In the genomic region with DNA sequence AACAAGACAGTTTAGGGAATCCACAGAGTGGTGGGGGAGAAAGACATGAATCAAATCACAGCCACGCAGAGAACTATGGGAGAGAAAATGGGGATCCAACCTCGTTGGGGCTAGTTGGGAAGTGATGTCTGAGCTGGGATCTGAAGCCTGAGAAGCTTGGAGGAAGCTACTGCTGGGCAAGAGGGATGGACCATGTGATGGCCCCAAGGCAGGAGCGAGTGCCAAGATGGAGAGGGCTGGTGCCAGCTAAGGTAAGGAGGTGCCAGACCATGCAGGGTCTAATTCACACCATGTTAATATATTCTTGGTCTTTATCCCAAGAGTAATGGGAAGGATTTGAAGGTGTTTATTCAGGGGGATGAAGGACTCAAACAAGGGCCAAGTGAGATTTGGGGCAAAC, we compare ENCODE assay signal across 21 cellular contexts.
"Had no signal": no experiment of that assay in that cellular context is flagged by ENCODE, and none has a peak within 500 bp of the region (broad histone marks: within the 10 kb centered on the region; RNA-seq: fewer than 3 reads in every experiment).

No MANE protein-coding gene starts in this region.

- H3K27ac Mint-ChIP-seq: nephron; stimulated activated naive CD8-positive, alpha-beta T cell treated with anti-CD3 and anti-CD28 coated beads, Interleukin-15, Interleukin-2, amounts not matched to agents 100 ng/mL and 50 ng/mL, for 24 hours; type B pancreatic cell had no signal

- H3K27me3 Mint-ChIP-seq: stimulated activated naive CD8-positive, alpha-beta T cell treated with anti-CD3 and anti-CD28 coated beads, Interleukin-15, Interleukin-2, amounts not matched to agents 100 ng/mL and 50 ng/mL, for 24 hours; type B pancreatic cell had no signal

- H3K36me3 Mint-ChIP-seq: naive thymus-derived CD8-positive, alpha-beta T cell had no signal

- ATAC-seq: left cardiac atrium; left lobe of liver; left ventricle myocardium superior; naive thymus-derived CD8-positive, alpha-beta T cell; pancreas; right cardiac atrium; sciatic nerve had no signal

- DNase-seq: kidney glomerular epithelial cell; left cardiac atrium; left ventricle myocardium superior; mesenchymal stem cell; naive thymus-derived CD8-positive, alpha-beta T cell; nucleus accumbens; pancreas; retina; right cardiac atrium; stimulated activated CD4-positive, alpha-beta T cell treated with anti-CD3 and anti-CD28 coated beads, Interleukin-12 subunit alpha, Interleukin-12 subunit beta, amount 100 ng/mL, for 4 hours; stimulated activated CD4-positive, alpha-beta T cell treated with anti-CD3 and anti-CD28 coated beads, Interleukin-15, amount 100 ng/mL, for 24 hours; stimulated activated CD4-positive, alpha-beta T cell treated with anti-CD3 and anti-CD28 coated beads, Interleukin-2, amount 100 ng/mL, for 24 hours; stimulated activated CD4-positive, alpha-beta T cell treated with anti-CD3 and anti-CD28 coated beads, Interleukin-4, amount 100 ng/mL, for 1 hour; stimulated activated naive CD4-positive, alpha-beta T cell; uterus had no signal

- H3K4me1 Mint-ChIP-seq: nephron, neural crest cell had no signal

- H3K4me3 Mint-ChIP-seq: naive thymus-derived CD8-positive, alpha-beta T cell; nephron; neural crest cell; stimulated activated naive CD8-positive, alpha-beta T cell treated with anti-CD3 and anti-CD28 coated beads, Interleukin-15, Interleukin-2, amounts not matched to agents 100 ng/mL and 50 ng/mL, for 24 hours; type B pancreatic cell had no signal

- H3K9me3 Mint-ChIP-seq: naive thymus-derived CD8-positive, alpha-beta T cell; nephron; neural crest cell; stimulated activated naive CD8-positive, alpha-beta T cell treated with anti-CD3 and anti-CD28 coated beads, Interleukin-15, Interleukin-2, amounts not matched to agents 100 ng/mL and 50 ng/mL, for 24 hours; type B pancreatic cell had no signal
